ENCODE assay signal across 19 cellular contexts in genomic region chr10:21797537-21797936, GRCh38.
DNase-seq lines count a peak whose midpoint lies in the region; ATAC-seq, FAIRE-seq and TF ChIP-seq lines count a peak whose summit lies in the region.
"Had no signal": no experiment of that assay in that cellular context is flagged by ENCODE, and none has a peak within 500 bp of the region (broad histone marks: within the 10 kb centered on the region; RNA-seq: fewer than 3 reads in every experiment).

No MANE protein-coding gene starts in this region.

- H3K36me3 Mint-ChIP-seq in T-helper 1 cell treated with Interleukin-12 subunit alpha and Interleukin-12 subunit beta and Interleukin-4 antibody, amounts not matched to agents 30 μg/mL and 1 μg/mL, for 36 hours (ENCODE audit: low read depth), result peaks cover 18% of the 10 kb centered on the region
- peaks cover 23% of the 10 kb centered on the region for H3K36me3 Mint-ChIP-seq in activated naive CD4-positive, alpha-beta T cell treated with anti-CD3 and anti-CD28 coated beads, Interleukin-2, amount 10 ng/mL, durations not matched to agents 7 days and 5 days
- peaks cover 8% of the 10 kb centered on the region for H3K36me3 Mint-ChIP-seq in natural killer cell

- no peak overlapping the region for H3K9ac ChIP-seq in GM12878 (ENCODE audit: control insufficient read depth, insufficient read depth, low read length)
- H3K9ac ChIP-seq: BLaER1 treated with 17β-estradiol and CSF1 and Interleukin-3, amounts not matched to agents 10 nM and 100 nM had no signal

- H3K27me3 Mint-ChIP-seq in T-helper 1 cell treated with Interleukin-12 subunit alpha and Interleukin-12 subunit beta and Interleukin-4 antibody, amounts not matched to agents 30 μg/mL and 1 μg/mL, for 36 hours (ENCODE audit: low read depth), result no peaks in the 10 kb centered on the region
- H3K27me3 Mint-ChIP-seq in activated naive CD4-positive, alpha-beta T cell treated with anti-CD3 and anti-CD28 coated beads, Interleukin-2, amount 10 ng/mL, durations not matched to agents 7 days and 5 days, result no peaks in the 10 kb centered on the region
- no peaks in the 10 kb centered on the region for H3K27me3 Mint-ChIP-seq in natural killer cell (ENCODE audit: low read depth in 2 of 2)

- no TSS peak for BruUV-seq in GM12878 (replicated peaks; lab: Mats Ljungman, UMichigan)

- TF ChIP-seq POLR2A in GM12878 (IDR thresholded peaks at IDR 0.05; ENCODE audit: low read depth, low read length), result no peak

- no peak for TF ChIP-seq EP300 in GM12878 (IDR thresholded peaks at IDR 0.05; ENCODE audit: borderline replicate concordance in 1 of 2, control insufficient read depth in 1 of 2, low read depth in 2 of 2, low read length in 2 of 2)

- RAD21 ChIA-PET in GM12878 (lab: Charles Lee; ENCODE audit: unreplicated experiment), result no interaction called here

- no peaks in the 10 kb centered on the region for H4K20me1 ChIP-seq in GM12878 (ENCODE audit: control insufficient read depth, insufficient read depth)
- H4K20me1 ChIP-seq: BLaER1 treated with 17β-estradiol and CSF1 and Interleukin-3, amounts not matched to agents 10 nM and 100 nM had no signal

- H3K4me3 Mint-ChIP-seq in T-helper 1 cell treated with Interleukin-12 subunit alpha and Interleukin-12 subunit beta and Interleukin-4 antibody, amounts not matched to agents 30 μg/mL and 1 μg/mL, for 36 hours, result peak overlapping the region; percentile 43
- no peak overlapping the region for H3K4me3 Mint-ChIP-seq in activated naive CD4-positive, alpha-beta T cell treated with anti-CD3 and anti-CD28 coated beads, Interleukin-2, amount 10 ng/mL, durations not matched to agents 7 days and 5 days
- peak overlapping the region; percentile 32 for H3K4me3 Mint-ChIP-seq in natural killer cell
- H3K4me3 Mint-ChIP-seq: H9 had no signal

- DNase-seq in T-helper 1 cell (no peak), GM12878 (ENCODE audit: low read depth, low spot score) (no peak), natural killer cell (no peak), SHP77 (lab: John Stamatoyannopoulos, UW) (no peak)
- no peak for DNase-seq in activated naive CD4-positive, alpha-beta T cell treated with anti-CD3 and anti-CD28 coated beads, Interleukin-2, amount 10 ng/mL, durations not matched to agents 7 days and 5 days
- DNase-seq in activated naive CD4-positive, alpha-beta T cell treated with Interleukin-2 at 50 U/mL for 16 hours, result no peak
- DNase-seq in stimulated activated naive CD4-positive, alpha-beta T cell (lab: John Stamatoyannopoulos, UW), result no peak
- DNase-seq: 8988T, DMS53, H9, Kasumi-1, MV-4-11, NCI-H1417 treated with DMSO at 0.1 percent for 48 hours, NCI-H2081, NCI-H524, RPMI8226 had no signal

- no peak overlapping the region for H3K4me2 ChIP-seq in GM12878 (ENCODE audit: control insufficient read depth, insufficient read depth)
- H3K4me2 ChIP-seq: BLaER1 treated with 17β-estradiol and CSF1 and Interleukin-3, amounts not matched to agents 10 nM and 100 nM had no signal

- no peak for FAIRE-seq in GM12878 (lab: Jason Lieb, UNC)
- FAIRE-seq: GM19239 had no signal

- CTCF ChIA-PET in activated naive CD4-positive, alpha-beta T cell treated with anti-CD3 and anti-CD28 coated beads, Interleukin-2, amount 10 ng/mL, durations not matched to agents 7 days and 5 days (lab: Charles Lee), result no interaction called here
- CTCF ChIA-PET in GM12878 (lab: Yijun Ruan, JAX), result no interaction called here

- peak; percentile 17; the same call in 1 of the 3 replicates for ATAC-seq in GM12878
- ATAC-seq in natural killer cell, result peak in 1 of 3 donors; percentile 21

- no peaks in the 10 kb centered on the region; the same call in 2 of the 3 replicates for H3K9me3 ChIP-seq in GM12878 (replicated peaks; ENCODE audit: control insufficient read depth, insufficient read depth, low read length)

- H3K27ac Mint-ChIP-seq in T-helper 1 cell treated with Interleukin-12 subunit alpha and Interleukin-12 subunit beta and Interleukin-4 antibody, amounts not matched to agents 30 μg/mL and 1 μg/mL, for 36 hours, result peak overlapping the region; percentile 31
- peak overlapping the region; percentile 91 for H3K27ac Mint-ChIP-seq in activated naive CD4-positive, alpha-beta T cell treated with anti-CD3 and anti-CD28 coated beads, Interleukin-2, amount 10 ng/mL, durations not matched to agents 7 days and 5 days
- peak overlapping the region; percentile 21 to 43 for H3K27ac Mint-ChIP-seq in natural killer cell

- TF ChIP-seq CTCF in GM12878 (IDR thresholded peaks at IDR 0.05 in 2 of 3, conservative IDR thresholded peaks at IDR 0.05 in 1 of 3; ENCODE audit: control insufficient read depth in 2 of 3, extremely low read depth in 1 of 3, insufficient read depth in 1 of 3, low read depth in 3 of 3, low read length in 3 of 3) (no peak), natural killer cell (IDR thresholded peaks at IDR 0.05) (no peak)

- no peaks in the 10 kb centered on the region for H3K79me2 ChIP-seq in GM12878 (ENCODE audit: control insufficient read depth, insufficient read depth, low read length)

- peaks cover 4% of the 10 kb centered on the region for H3K9me3 Mint-ChIP-seq in T-helper 1 cell treated with Interleukin-12 subunit alpha and Interleukin-12 subunit beta and Interleukin-4 antibody, amounts not matched to agents 30 μg/mL and 1 μg/mL, for 36 hours
- peaks cover 2% of the 10 kb centered on the region for H3K9me3 Mint-ChIP-seq in activated naive CD4-positive, alpha-beta T cell treated with anti-CD3 and anti-CD28 coated beads, Interleukin-2, amount 10 ng/mL, durations not matched to agents 7 days and 5 days
- peaks cover 0 to 2% of the 10 kb centered on the region in 2 donors for H3K9me3 Mint-ChIP-seq in natural killer cell
- H3K9me3 Mint-ChIP-seq: H9 had no signal

- intact Hi-C loops in GM12878 (cut with micrococcal nuclease; ENCODE audit: unreplicated experiment), result no loop called here
- intact Hi-C loops in natural killer cell (cut with micrococcal nuclease), result no loop called here

- POLR2A ChIA-PET in GM12878 (lab: Charles Lee), result no interaction called here

- 100% methylated on average over 3 of the region's 3 CpGs for WGBS in GM12878 (ENCODE audit: insufficient coverage, insufficient replicate concordance, low lambda C conversion rate, missing lambda C conversion rate)

- H3K4me3 ChIP-seq in GM12878, result no peak overlapping the region
- H3K4me3 ChIP-seq: BLaER1 treated with 17β-estradiol and CSF1 and Interleukin-3, amounts not matched to agents 10 nM and 100 nM had no signal

- no peak for TF ChIP-seq RAD21 in GM12878 (IDR thresholded peaks at IDR 0.05; ENCODE audit: insufficient read depth, low read depth, low read length)

- in situ Hi-C loops in GM12878 (cut with MboI), result no loop called here

- no peak overlapping the region for H2AFZ ChIP-seq in GM12878 (ENCODE audit: control insufficient read depth, low read depth, low read length)

- H3K4me1 ChIP-seq in GM12878 (ENCODE audit: control insufficient read depth, insufficient read depth, low read length), result no peaks in the 10 kb centered on the region
- H3K4me1 ChIP-seq: BLaER1 treated with 17β-estradiol and CSF1 and Interleukin-3, amounts not matched to agents 10 nM and 100 nM had no signal

- H3K27me3 ChIP-seq in GM12878 (replicated peaks in 1 of 2; ENCODE audit: control insufficient read depth in 2 of 2, insufficient read depth in 2 of 2, low read length in 1 of 2), result no peaks in the 10 kb centered on the region
- H3K27me3 ChIP-seq: BLaER1 treated with 17β-estradiol and CSF1 and Interleukin-3, amounts not matched to agents 10 nM and 100 nM had no signal

- SMC1A ChIA-PET in GM12878 (lab: Charles Lee; ENCODE audit: uncharacterized antibody, unreplicated experiment), result interaction anchor here (0.7 kb wide), 2 partner anchors 9 to 174 kb away, joined by 3 read pairs; no protein-coding TSS in a partner anchor

- H3K27ac ChIP-seq in GM12878 (ENCODE audit: control insufficient read depth, insufficient read depth), result no peak overlapping the region
- H3K27ac ChIP-seq: BLaER1 treated with 17β-estradiol and CSF1 and Interleukin-3, amounts not matched to agents 10 nM and 100 nM had no signal

- no peaks in the 10 kb centered on the region for H3K36me3 ChIP-seq in GM12878 (ENCODE audit: control insufficient read depth in 2 of 2, insufficient read depth in 2 of 2, low read length in 1 of 2)
- H3K36me3 ChIP-seq: BLaER1 treated with 17β-estradiol and CSF1 and Interleukin-3, amounts not matched to agents 10 nM and 100 nM had no signal

- H3K4me1 Mint-ChIP-seq in T-helper 1 cell treated with Interleukin-12 subunit alpha and Interleukin-12 subunit beta and Interleukin-4 antibody, amounts not matched to agents 30 μg/mL and 1 μg/mL, for 36 hours (ENCODE audit: low read depth), result peaks cover 20% of the 10 kb centered on the region
- peaks cover 29% of the 10 kb centered on the region for H3K4me1 Mint-ChIP-seq in activated naive CD4-positive, alpha-beta T cell treated with anti-CD3 and anti-CD28 coated beads, Interleukin-2, amount 10 ng/mL, durations not matched to agents 7 days and 5 days
- peaks cover 26 to 32% of the 10 kb centered on the region in 2 donors for H3K4me1 Mint-ChIP-seq in natural killer cell

TF ChIP-seq in GM12878, 131 proteins besides CTCF, POLR2A, EP300 and RAD21 (continues in another document):
- TF ChIP-seq ZNF384 (IDR thresholded peaks at IDR 0.05; ENCODE audit: borderline replicate concordance, low read depth, low read length) (no peak), E4F1 (IDR thresholded peaks at IDR 0.05; ENCODE audit: borderline replicate concordance, partially characterized antibody) (no peak), MAX (IDR thresholded peaks at IDR 0.05; ENCODE audit: low read depth, low read length) (no peak), NR2C2 (IDR thresholded peaks at IDR 0.05; ENCODE audit: borderline replicate concordance, control insufficient read depth, insufficient read length, low read depth) (no peak), FOS (IDR thresholded peaks at IDR 0.05; ENCODE audit: borderline replicate concordance, extremely low read depth, insufficient read length) (no peak)

Comparison
In these comparisons a context has a peak if more than half of its experiments do, and no peak if none do; other contexts are left out.
1. H3K27ac Mint-ChIP-seq: peak in every context shown above with its lines; median percentile 91 in activated naive CD4-positive, alpha-beta T cell treated with anti-CD3 and anti-CD28 coated beads, Interleukin-2, amount 10 ng/mL, durations not matched to agents 7 days and 5 days; 32 in natural killer cell; 31 in T-helper 1 cell treated with Interleukin-12 subunit alpha and Interleukin-12 subunit beta and Interleukin-4 antibody, amounts not matched to agents 30 μg/mL and 1 μg/mL, for 36 hours.